ENCODE assay signal across 8 cellular contexts in the genomic region with DNA sequence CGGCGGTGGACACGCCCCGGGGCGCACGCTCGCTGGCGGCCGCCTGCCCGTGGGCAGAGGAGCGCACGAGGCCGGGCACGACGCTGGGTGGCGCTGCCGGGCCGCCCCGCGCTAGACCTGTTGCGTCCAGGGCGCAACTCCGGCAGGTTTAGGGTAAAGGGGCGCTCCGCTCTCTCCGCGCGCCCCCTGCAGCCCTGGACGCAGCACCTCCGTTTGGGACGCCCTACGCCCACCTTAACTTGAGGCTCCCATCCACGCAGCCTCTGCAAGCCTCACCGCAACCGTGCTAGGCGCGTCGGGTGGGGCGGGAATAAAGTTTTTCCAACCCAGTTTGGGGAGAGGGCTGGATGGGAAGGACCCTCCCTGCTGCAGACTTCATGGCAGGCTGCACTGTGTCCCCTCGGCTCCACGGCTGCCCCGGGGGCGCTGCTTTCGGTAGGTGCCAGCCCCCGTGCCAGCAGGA. TPM values are rescaled to one million over a fixed set of nuclear protein-coding genes. Genes with fewer than 3 reads are reported as not detected.
A peak's percentile ranks its signal among the peaks of the same experiment; 100 is the strongest.
DNase-seq lines count a peak whose midpoint lies in the region; ATAC-seq and TF ChIP-seq lines count a peak whose summit lies in the region.

No MANE protein-coding gene starts in this region.

- peak overlapping the region in 1 of 2 donors; percentile 44 for H3K27ac ChIP-seq in right atrium auricular region

- H3K36me3 ChIP-seq in right atrium auricular region, result no peaks in the 10 kb centered on the region

- peak; percentile 57 for ATAC-seq in HG02798 (IDR thresholded peaks at IDR 0.05; ENCODE audit: poor library complexity, unreplicated experiment)
- no peak for ATAC-seq in GM21723 (IDR thresholded peaks at IDR 0.05; ENCODE audit: unreplicated experiment)

- no peaks in the 10 kb centered on the region for H3K27me3 ChIP-seq in right atrium auricular region

- peak; percentile 69 for DNase-seq in ELR (ENCODE audit: low read depth)
- peak; percentile 93 for DNase-seq in NCI-H69 (lab: John Stamatoyannopoulos, UW)
- DNase-seq in amniotic epithelial cell (ENCODE audit: low read depth), result peak; percentile 50
- DNase-seq in right atrium auricular region (ENCODE audit: low spot score), result peak; percentile 60
- DNase-seq in pulmonary artery endothelial cell (ENCODE audit: low read depth, low spot score), result peak; percentile 8
- DNase-seq in effector CD8-positive, alpha-beta T cell (lab: John Stamatoyannopoulos, UW), result no peak

- peak; percentile 27 to 87 for TF ChIP-seq CTCF in right atrium auricular region (IDR thresholded peaks at IDR 0.05)

- peak overlapping the region; percentile 30 to 56 for H3K4me3 ChIP-seq in right atrium auricular region

- H3K9me3 ChIP-seq in right atrium auricular region, result no peaks in the 10 kb centered on the region

- H3K4me1 ChIP-seq in right atrium auricular region, result peaks cover 0 to 19% of the 10 kb centered on the region in 2 donors

RNA-seq across cellular contexts. Expression of gene SYT17, which starts 0.3 kb away (rescaled TPM):
- total RNA-seq in right atrium auricular region (1 to 10 TPM in 1 of 2 donors, under 1 TPM in 1; 0.22 to 1.8 TPM), pulmonary artery endothelial cell (0.49 and 0.59 TPM in 2 replicates)

RNA-seq across cellular contexts. Expression of gene ITPRIPL2, which starts 54.0 kb away (rescaled TPM):
- total RNA-seq in right atrium auricular region (10 to 100 TPM; 17.5 to 40.2 TPM), pulmonary artery endothelial cell (30.0 and 40.8 TPM in 2 replicates)
